ENCODE assay signal across 1 cellular context in genomic region chr14:23601845-23602180, GRCh38.
TF ChIP-seq lines count a peak whose summit lies in the region.

No MANE protein-coding gene starts in this region.

TF ChIP-seq in HepG2, 621 proteins besides CTCF, POLR2A, EP300 and RAD21:
- peak; percentile 49; the same call in 1 of the 2 replicates for TF ChIP-seq SIX1 (CRISPR knock-in tag; IDR thresholded peaks at IDR 0.05; ENCODE audit: borderline replicate concordance)
- TF ChIP-seq PHF21A (CRISPR knock-in tag; IDR thresholded peaks at IDR 0.05), result peak; percentile 2; the same call in 1 of the 2 replicates
- TF ChIP-seq CBX5 (CRISPR knock-in tag; IDR thresholded peaks at IDR 0.05; ENCODE audit: borderline replicate concordance), result 0 out of 2 replicates have a peak, but pooled peaks have one; percentile 10
- TF ChIP-seq ZNF772 (CRISPR knock-in tag; IDR thresholded peaks at IDR 0.05), result 0 out of 2 replicates have a peak, but pooled peaks have one; percentile 63
- TF ChIP-seq REXO4 (CRISPR knock-in tag; IDR thresholded peaks at IDR 0.05; ENCODE audit: borderline replicate concordance), result no peak
- TF ChIP-seq ZNF441 (CRISPR knock-in tag; IDR thresholded peaks at IDR 0.05; ENCODE audit: borderline replicate concordance), result peak; percentile 2
- TF ChIP-seq FOXO1 (CRISPR knock-in tag; IDR thresholded peaks at IDR 0.05), result 0 out of 2 replicates have a peak, but pooled peaks have one; percentile 7
- 0 out of 2 replicates have a peak, but pooled peaks have one; percentile 4 for TF ChIP-seq SNAI1 (CRISPR knock-in tag; IDR thresholded peaks at IDR 0.05; ENCODE audit: borderline replicate concordance)
- no peak for TF ChIP-seq SOX13 (IDR thresholded peaks at IDR 0.05)
- TF ChIP-seq SOX13 (CRISPR knock-in tag; conservative IDR thresholded peaks at IDR 0.05 in 1 of 2, IDR thresholded peaks at IDR 0.05 in 1 of 2), result 0 out of 4 replicates have a peak, but pooled peaks of 1 of the 2 experiments have one; percentile 28
- TF ChIP-seq FOXA1 (IDR thresholded peaks at IDR 0.05), result no peak
- peak; percentile 45; the same call in 1 of the 2 replicates for TF ChIP-seq FOXA1 (CRISPR knock-in tag; IDR thresholded peaks at IDR 0.05)
- TF ChIP-seq TRAFD1 (CRISPR knock-in tag; IDR thresholded peaks at IDR 0.05; ENCODE audit: borderline replicate concordance), result peak; percentile 15; the same call in 1 of the 2 replicates
- no peak for TF ChIP-seq ZNF605 (CRISPR knock-in tag; IDR thresholded peaks at IDR 0.05)
- 0 out of 2 replicates have a peak, but pooled peaks have one; percentile 30 for TF ChIP-seq ZBTB38 (CRISPR knock-in tag; IDR thresholded peaks at IDR 0.05)
- peak; percentile 80; the same call in 1 of the 2 replicates for TF ChIP-seq ZNF501 (CRISPR knock-in tag; IDR thresholded peaks at IDR 0.05)
- TF ChIP-seq DMAP1 (CRISPR knock-in tag; IDR thresholded peaks at IDR 0.05), result 0 out of 2 replicates have a peak, but pooled peaks have one; percentile 15
- 0 out of 2 replicates have a peak, but pooled peaks have one; percentile 11 for TF ChIP-seq NR2C2 (CRISPR knock-in tag; IDR thresholded peaks at IDR 0.05; ENCODE audit: borderline replicate concordance)
- TF ChIP-seq HNF1B (CRISPR knock-in tag; IDR thresholded peaks at IDR 0.05), result no peak
- peak; percentile 31 for TF ChIP-seq ZFX (CRISPR knock-in tag; IDR thresholded peaks at IDR 0.05; ENCODE audit: low read depth)
- 0 out of 2 replicates have a peak, but pooled peaks have one; percentile 76 for TF ChIP-seq BORCS8-MEF2B (CRISPR knock-in tag; IDR thresholded peaks at IDR 0.05)
- TF ChIP-seq CSRNP1 (CRISPR knock-in tag; IDR thresholded peaks at IDR 0.05), result 0 out of 2 replicates have a peak, but pooled peaks have one; percentile 4
- 0 out of 2 replicates have a peak, but pooled peaks have one; percentile 10 for TF ChIP-seq SP5 (CRISPR knock-in tag; IDR thresholded peaks at IDR 0.05; ENCODE audit: borderline replicate concordance, low read depth)
- 0 out of 2 replicates have a peak, but pooled peaks have one; percentile 28 for TF ChIP-seq THYN1 (CRISPR knock-in tag; IDR thresholded peaks at IDR 0.05; ENCODE audit: borderline replicate concordance, low read depth)
- no peak for TF ChIP-seq HDAC1 (CRISPR knock-in tag; IDR thresholded peaks at IDR 0.05)
- TF ChIP-seq SUZ12 (IDR thresholded peaks at IDR 0.05; ENCODE audit: low read depth, low read length), result no peak
- no peak for TF ChIP-seq ZNF337 (CRISPR knock-in tag; IDR thresholded peaks at IDR 0.05; ENCODE audit: borderline replicate concordance, low read depth)
- TF ChIP-seq ZNF879 (CRISPR knock-in tag; IDR thresholded peaks at IDR 0.05), result 0 out of 2 replicates have a peak, but pooled peaks have one; percentile 49
- TF ChIP-seq THAP7 (CRISPR knock-in tag; IDR thresholded peaks at IDR 0.05), result peak; percentile 57; the same call in 1 of the 2 replicates
- TF ChIP-seq ZNF354B (CRISPR knock-in tag; IDR thresholded peaks at IDR 0.05), result peak; percentile 81; the same call in 1 of the 2 replicates
- TF ChIP-seq ARNT2 (CRISPR knock-in tag; IDR thresholded peaks at IDR 0.05; ENCODE audit: low read depth), result peak; percentile 9; the same call in 1 of the 2 replicates
- 0 out of 2 replicates have a peak, but pooled peaks have one; percentile 18 for TF ChIP-seq ZNF275 (CRISPR knock-in tag; IDR thresholded peaks at IDR 0.05; ENCODE audit: borderline replicate concordance)
- TF ChIP-seq SOX5 (CRISPR knock-in tag; IDR thresholded peaks at IDR 0.05; ENCODE audit: borderline replicate concordance), result no peak
- no peak for TF ChIP-seq JUND (CRISPR knock-in tag; IDR thresholded peaks at IDR 0.05)
